In genomic region chr18:37254256-37254880, GRCh38 we compare ENCODE assay signal across 8 cellular contexts.
A peak's percentile ranks its signal among the peaks of the same experiment; 100 is the strongest.
DNase-seq lines count a peak whose midpoint lies in the region; ATAC-seq, FAIRE-seq and TF ChIP-seq lines count a peak whose summit lies in the region.

No MANE protein-coding gene starts in this region.

- H3K36me3 ChIP-seq in iPS-15b (ENCODE audit: control insufficient read depth, insufficient read depth, low read length) (no peaks in the 10 kb centered on the region), spleen (no peaks in the 10 kb centered on the region)

- TF ChIP-seq CTCF in activated CD8-positive, alpha-beta T cell treated with anti-CD3 and anti-CD28 coated beads for 36 hours (IDR thresholded peaks at IDR 0.05) = no peak
- TF ChIP-seq CTCF in spleen (IDR thresholded peaks at IDR 0.05 in 8 of 11, conservative IDR thresholded peaks at IDR 0.05 in 3 of 11) = no peak

- WGBS in spleen, 5 donors = 12 to 21% (median 19%) methylated on average over 19 to 49 of the region's 49 CpGs

- H3K27ac ChIP-seq in spleen = no peak overlapping the region

- no peak overlapping the region for H3K9ac ChIP-seq in iPS-15b (ENCODE audit: low read depth, low read length)

- no peak for TF ChIP-seq POLR2A in spleen (IDR thresholded peaks at IDR 0.05)
- no peak for TF ChIP-seq POLR2A in GM12891 (IDR thresholded peaks at IDR 0.05; ENCODE audit: low read depth, low read length)

- peak; percentile 38 for ATAC-seq in HG02759 (IDR thresholded peaks at IDR 0.05; ENCODE audit: unreplicated experiment)
- ATAC-seq in activated CD8-positive, alpha-beta T cell treated with anti-CD3 and anti-CD28 coated beads for 36 hours = peak; percentile 47
- no peak for ATAC-seq in GM21528 (IDR thresholded peaks at IDR 0.05; ENCODE audit: low FRiP score, unreplicated experiment)

- no peaks in the 10 kb centered on the region for H3K36me3 Mint-ChIP-seq in activated CD8-positive, alpha-beta T cell treated with anti-CD3 and anti-CD28 coated beads for 36 hours (ENCODE audit: low read depth)

- no peak for FAIRE-seq in GM12891 (lab: Jason Lieb, UNC)

- no peaks in the 10 kb centered on the region for H3K4me1 Mint-ChIP-seq in activated CD8-positive, alpha-beta T cell treated with anti-CD3 and anti-CD28 coated beads for 36 hours (ENCODE audit: low read depth)

- peak overlapping the region; percentile 40 for H3K4me3 ChIP-seq in iPS-15b (ENCODE audit: low read depth, low read length)
- peak overlapping the region in 7 of 8 donors; percentile 17 to 66 (median 31) for H3K4me3 ChIP-seq in spleen

- no peaks in the 10 kb centered on the region for H3K9me3 ChIP-seq in iPS-15b (ENCODE audit: control insufficient read depth, insufficient read depth, low read length)
- no peaks in the 10 kb centered on the region for H3K9me3 ChIP-seq in spleen

- H3K4me1 ChIP-seq in iPS-15b (ENCODE audit: control insufficient read depth, insufficient read depth, low read length) (no peaks in the 10 kb centered on the region), spleen (peaks cover 0 to 16% (median 10%) of the 10 kb centered on the region in 6 donors)

- POLR2A ChIA-PET in activated CD8-positive, alpha-beta T cell treated with anti-CD3 and anti-CD28 coated beads for 36 hours (lab: Charles Lee) = no interaction called here

- H3K4me3 Mint-ChIP-seq in activated CD8-positive, alpha-beta T cell treated with anti-CD3 and anti-CD28 coated beads for 36 hours = peak overlapping the region; percentile 49

- CTCF ChIA-PET in activated CD8-positive, alpha-beta T cell treated with anti-CD3 and anti-CD28 coated beads for 36 hours (lab: Charles Lee) = no interaction called here

- DNase-seq in activated CD8-positive, alpha-beta T cell treated with anti-CD3 and anti-CD28 coated beads for 36 hours = no peak
- DNase-seq in spleen (peak; percentile 68), KBM-7 (no peak), kidney tubule cell (ENCODE audit: low spot score) (no peak), GM12891 (ENCODE audit: insufficient read length, low spot score) (no peak)

- H3K9me3 Mint-ChIP-seq in activated CD8-positive, alpha-beta T cell treated with anti-CD3 and anti-CD28 coated beads for 36 hours = no peaks in the 10 kb centered on the region

- H3K27me3 Mint-ChIP-seq in activated CD8-positive, alpha-beta T cell treated with anti-CD3 and anti-CD28 coated beads for 36 hours = peaks cover 46% of the 10 kb centered on the region

- in situ Hi-C loops in KBM-7 (cut with MboI; ENCODE audit: low pct_unique_long_range_greater_than_20kb, low sequenced_read_pairs) = no loop called here

- H3K27ac Mint-ChIP-seq in activated CD8-positive, alpha-beta T cell treated with anti-CD3 and anti-CD28 coated beads for 36 hours = no peak overlapping the region

- intact Hi-C loops in activated CD8-positive, alpha-beta T cell treated with anti-CD3 and anti-CD28 coated beads for 36 hours (cut with micrococcal nuclease) = no loop called here
- intact Hi-C loops in spleen (cut with DNase I; ENCODE audit: low total_unique reads) = no loop called here

- H3K27me3 ChIP-seq in iPS-15b (ENCODE audit: control insufficient read depth, insufficient read depth, low read length) = peaks cover 63% of the 10 kb centered on the region
- H3K27me3 ChIP-seq in spleen (replicated peaks in 1 of 7) = peaks cover 0 to 96% (median 33%) of the 10 kb centered on the region in 7 donors

TF ChIP-seq in GM12891, 5 proteins besides CTCF, POLR2A, EP300 and RAD21:
- TF ChIP-seq SPI1 (IDR thresholded peaks at IDR 0.05; ENCODE audit: low read depth, low read length) = no peak
- TF ChIP-seq TAF1 (IDR thresholded peaks at IDR 0.05; ENCODE audit: low read depth, low read length) = no peak
- TF ChIP-seq PAX5 (IDR thresholded peaks at IDR 0.05; ENCODE audit: insufficient read depth, low read length, severe bottlenecking) = no peak
- TF ChIP-seq POU2F2 (IDR thresholded peaks at IDR 0.05; ENCODE audit: low read depth, low read length) = no peak
- no peak for TF ChIP-seq POLR2AphosphoS5 (IDR thresholded peaks at IDR 0.05; ENCODE audit: low read depth, low read length)
